8 cellular contexts compared by ENCODE assay signal in the genomic region with DNA sequence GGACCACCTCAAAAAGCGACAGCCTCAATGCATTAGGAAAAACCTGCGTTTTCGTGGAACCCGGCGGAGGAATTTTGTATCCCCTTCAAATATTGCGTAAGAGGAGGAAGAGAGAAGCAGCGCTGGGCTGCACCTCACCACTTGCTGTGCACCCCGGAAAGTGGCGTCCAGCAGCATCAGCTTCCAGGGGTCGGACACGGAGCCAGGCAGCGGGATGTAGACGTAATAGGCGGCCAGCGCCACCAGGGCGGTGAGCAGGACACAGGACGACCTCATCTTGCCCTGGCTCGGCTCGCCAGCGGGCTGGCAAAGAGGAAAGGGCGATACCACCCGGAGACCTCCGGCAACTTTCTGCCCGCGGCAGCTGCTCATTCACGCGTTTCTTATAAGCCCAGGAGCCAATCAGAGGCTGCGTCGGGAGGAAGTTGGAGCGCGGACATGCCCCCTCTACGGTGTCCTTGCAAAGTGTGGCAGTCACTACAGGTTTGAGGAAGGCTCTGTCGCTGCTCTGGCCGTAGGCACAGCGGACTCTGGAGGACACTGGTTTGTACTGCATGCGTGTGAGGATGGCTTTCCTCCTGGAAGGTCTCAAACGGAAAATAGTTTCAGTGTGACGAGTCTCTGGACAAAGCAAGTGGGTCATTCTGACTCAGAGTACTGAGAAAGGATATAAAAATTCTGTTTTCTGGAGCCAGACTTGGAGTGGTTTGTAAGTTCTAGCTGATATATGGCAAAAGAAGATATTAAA. TPM values are rescaled to one million over a fixed set of nuclear protein-coding genes. Genes with fewer than 3 reads are reported as not detected.
DNase-seq lines count a peak whose midpoint lies in the region; ATAC-seq lines count a peak whose summit lies in the region.

A gene with protein sequence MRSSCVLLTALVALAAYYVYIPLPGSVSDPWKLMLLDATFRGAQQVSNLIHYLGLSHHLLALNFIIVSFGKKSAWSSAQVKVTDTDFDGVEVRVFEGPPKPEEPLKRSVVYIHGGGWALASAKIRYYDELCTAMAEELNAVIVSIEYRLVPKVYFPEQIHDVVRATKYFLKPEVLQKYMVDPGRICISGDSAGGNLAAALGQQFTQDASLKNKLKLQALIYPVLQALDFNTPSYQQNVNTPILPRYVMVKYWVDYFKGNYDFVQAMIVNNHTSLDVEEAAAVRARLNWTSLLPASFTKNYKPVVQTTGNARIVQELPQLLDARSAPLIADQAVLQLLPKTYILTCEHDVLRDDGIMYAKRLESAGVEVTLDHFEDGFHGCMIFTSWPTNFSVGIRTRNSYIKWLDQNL (minus strand): TSS at position 359 of the 748 bp plus-strand sequence. CDS start 83 bp downstream, at position 276.

- H3K27me3 Mint-ChIP-seq in activated CD4-positive, alpha-beta T cell treated with anti-CD3 and anti-CD28 coated beads, Interleukin-2, amount 10 ng/mL, durations not matched to agents 7 days and 5 days: peaks cover 6% of the 10 kb centered on the region

- POLR2A ChIA-PET in activated CD4-positive, alpha-beta T cell treated with anti-CD3 and anti-CD28 coated beads, Interleukin-2, amount 10 ng/mL, durations not matched to agents 7 days and 5 days (lab: Charles Lee): interaction anchor here (0.9 kb wide), 1 partner anchor 39 kb away, joined by 3 read pairs; a partner anchor contains a TSS

- peak within 1 kb of the TSS; percentile 83 for H3K4me3 Mint-ChIP-seq in activated CD4-positive, alpha-beta T cell treated with anti-CD3 and anti-CD28 coated beads, Interleukin-2, amount 10 ng/mL, durations not matched to agents 7 days and 5 days

- no peaks in the 10 kb centered on the region for H3K9me3 Mint-ChIP-seq in activated CD4-positive, alpha-beta T cell treated with anti-CD3 and anti-CD28 coated beads, Interleukin-2, amount 10 ng/mL, durations not matched to agents 7 days and 5 days

- DNase-seq in C1 segment of cervical spinal cord (lab: John Stamatoyannopoulos, UW) (peak; percentile 35 to 96 (median 82)), NCI-H526 (lab: John Stamatoyannopoulos, UW) (peak; percentile 94 to 97), dedifferentiated amniotic fluid mesenchymal stem cell (ENCODE audit: extremely low spot score) (peak; percentile 98), left kidney (ENCODE audit: low read depth, low spot score) (peak; percentile 97)
- peak; percentile 83 for DNase-seq in activated CD4-positive, alpha-beta T cell treated with anti-CD3 and anti-CD28 coated beads, Interleukin-2, amount 10 ng/mL, durations not matched to agents 7 days and 5 days
- DNase-seq in stimulated activated CD4-positive, alpha-beta T cell treated with anti-CD3 and anti-CD28 coated beads, Interleukin-2, amount 100 ng/mL, for 4 hours (ENCODE audit: low read depth): peak; percentile 29

- peaks cover 26% of the 10 kb centered on the region for H3K4me1 Mint-ChIP-seq in activated CD4-positive, alpha-beta T cell treated with anti-CD3 and anti-CD28 coated beads, Interleukin-2, amount 10 ng/mL, durations not matched to agents 7 days and 5 days

- H3K27ac Mint-ChIP-seq in activated CD4-positive, alpha-beta T cell treated with anti-CD3 and anti-CD28 coated beads, Interleukin-2, amount 10 ng/mL, durations not matched to agents 7 days and 5 days: peak within 1 kb of the TSS; percentile 82

- CTCF ChIA-PET in activated CD4-positive, alpha-beta T cell treated with anti-CD3 and anti-CD28 coated beads, Interleukin-2, amount 10 ng/mL, durations not matched to agents 7 days and 5 days (lab: Charles Lee): interaction anchor here (0.6 to 3.1 kb wide), 14 partner anchors 10 to 1110 kb away, joined by 3 to 11 read pairs (median 4); a partner anchor contains a TSS

- ATAC-seq in GM19324 (IDR thresholded peaks at IDR 0.05; ENCODE audit: low FRiP score, unreplicated experiment) (peak; percentile 100), HG03469 (IDR thresholded peaks at IDR 0.05; ENCODE audit: unreplicated experiment) (peak; percentile 100)

- H3K36me3 Mint-ChIP-seq in activated CD4-positive, alpha-beta T cell treated with anti-CD3 and anti-CD28 coated beads, Interleukin-2, amount 10 ng/mL, durations not matched to agents 7 days and 5 days (ENCODE audit: low read depth): no peaks in the 10 kb centered on the region

RNA-seq across cellular contexts. Expression of the gene that starts here (rescaled TPM):
- 1 to 10 TPM; 5.0 to 6.8 TPM for total RNA-seq in activated CD4-positive, alpha-beta T cell treated with anti-CD3 and anti-CD28 coated beads, Interleukin-2, amount 10 ng/mL, durations not matched to agents 7 days and 5 days

Comparison
In these comparisons a context has a peak if more than half of its experiments do, and no peak if none do; other contexts are left out.
1. Peak in every context shown above with its lines: DNase-seq and ATAC-seq.
2. DNase-seq: peak in every context shown above with its lines; median percentile 98 in dedifferentiated amniotic fluid mesenchymal stem cell; 97 in left kidney; 96 in NCI-H526; 83 in activated CD4-positive, alpha-beta T cell treated with anti-CD3 and anti-CD28 coated beads, Interleukin-2, amount 10 ng/mL, durations not matched to agents 7 days and 5 days; 82 in C1 segment of cervical spinal cord; 29 in stimulated activated CD4-positive, alpha-beta T cell treated with anti-CD3 and anti-CD28 coated beads, Interleukin-2, amount 100 ng/mL, for 4 hours.